10 cellular contexts compared by ENCODE assay signal in the genomic region with DNA sequence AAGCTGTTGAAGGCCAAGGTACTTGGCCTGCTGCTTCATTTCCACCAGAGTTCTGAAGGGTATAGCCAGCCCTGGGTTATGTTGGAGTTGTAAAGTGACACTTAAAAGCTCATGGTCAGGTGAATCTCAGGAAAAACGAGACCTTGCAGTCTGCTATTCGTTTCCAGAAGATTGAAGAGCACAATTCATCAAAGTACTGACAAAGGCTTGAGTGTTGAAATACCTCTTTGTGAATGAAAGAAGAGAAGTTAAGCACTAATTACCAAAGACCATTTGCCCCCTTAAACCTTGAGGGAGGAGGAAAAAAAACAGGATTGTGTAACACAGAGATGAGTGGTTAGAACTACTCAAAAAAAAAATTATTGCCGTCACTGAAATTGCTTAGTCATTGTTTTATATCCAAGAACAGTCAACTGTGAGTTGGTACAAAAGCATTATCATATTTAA. TPM values are rescaled to one million over a fixed set of nuclear protein-coding genes. Genes with fewer than 3 reads are reported as not detected.
DNase-seq lines count a peak whose midpoint lies in the region; ATAC-seq and TF ChIP-seq lines count a peak whose summit lies in the region.
"Had no signal": no experiment of that assay in that cellular context is flagged by ENCODE, and none has a peak within 500 bp of the region (broad histone marks: within the 10 kb centered on the region; RNA-seq: fewer than 3 reads in every experiment).

No MANE protein-coding gene starts in this region.

- peaks cover 4 to 6% of the 10 kb centered on the region in 2 donors for H3K9me3 Mint-ChIP-seq in natural killer cell

- H3K27me3 Mint-ChIP-seq in natural killer cell (ENCODE audit: low read depth in 2 of 2), result no peaks in the 10 kb centered on the region

- no peak for TF ChIP-seq POLR2A in gastrocnemius medialis (IDR thresholded peaks at IDR 0.05)

- ATAC-seq in left lung, result peak; percentile 66
- no peak for ATAC-seq in gastrocnemius medialis
- ATAC-seq in natural killer cell, result no peak

- H3K27me3 ChIP-seq in adipocyte (replicated peaks; ENCODE audit: control insufficient read depth, insufficient read depth, low read length) (no peaks in the 10 kb centered on the region), left lung (no peaks in the 10 kb centered on the region), WERI-Rb-1 (ENCODE audit: insufficient read depth, low read depth, severe bottlenecking) (no peaks in the 10 kb centered on the region), gastrocnemius medialis (no peaks in the 10 kb centered on the region)

- no peak overlapping the region for H3K4me3 Mint-ChIP-seq in natural killer cell

- H3K27ac Mint-ChIP-seq in natural killer cell, result no peak overlapping the region

- TF ChIP-seq CTCF in left lung (IDR thresholded peaks at IDR 0.05) (no peak), WERI-Rb-1 (IDR thresholded peaks at IDR 0.05; ENCODE audit: low read depth, low read length) (no peak), gastrocnemius medialis (IDR thresholded peaks at IDR 0.05 in 4 of 5, conservative IDR thresholded peaks at IDR 0.05 in 1 of 5) (no peak), natural killer cell (IDR thresholded peaks at IDR 0.05) (no peak)

- peaks cover 33% of the 10 kb centered on the region for H3K4me1 ChIP-seq in adipocyte (ENCODE audit: control insufficient read depth, insufficient read depth, low read length)
- H3K4me1 ChIP-seq in left lung, result peaks cover 12 to 25% of the 10 kb centered on the region in 2 donors
- H3K4me1 ChIP-seq in gastrocnemius medialis, result peaks cover 0 to 10% of the 10 kb centered on the region in 2 donors

- H3K4me3 ChIP-seq in adipocyte (ENCODE audit: low read length) (no peak overlapping the region), left lung (no peak overlapping the region), WERI-Rb-1 (ENCODE audit: low read depth, low read length) (no peak overlapping the region), gastrocnemius medialis (no peak overlapping the region)

- H3K36me3 ChIP-seq in adipocyte (ENCODE audit: control insufficient read depth, insufficient read depth, low read length, severe bottlenecking) (no peaks in the 10 kb centered on the region), left lung (no peaks in the 10 kb centered on the region), WERI-Rb-1 (no peaks in the 10 kb centered on the region), gastrocnemius medialis (no peaks in the 10 kb centered on the region)

- DNase-seq in DMS79 (lab: John Stamatoyannopoulos, UW), result peak; percentile 99
- DNase-seq in NCI-H2107 (lab: John Stamatoyannopoulos, UW), result peak; percentile 65
- peak; percentile 89 for DNase-seq in adipocyte (ENCODE audit: low read depth)
- no peak for DNase-seq in left lung
- no peak for DNase-seq in WERI-Rb-1
- no peak for DNase-seq in gastrocnemius medialis
- no peak for DNase-seq in stimulated activated naive CD4-positive, alpha-beta T cell treated with Interleukin-2 at 50 U/mL for 16 hours (lab: John Stamatoyannopoulos, UW)
- DNase-seq in natural killer cell, result no peak
- DNase-seq: posterior cingulate gyrus; stimulated activated naive CD4-positive, alpha-beta T cell had no signal

- H3K36me3 Mint-ChIP-seq in natural killer cell, result no peaks in the 10 kb centered on the region

- H3K27ac ChIP-seq in left lung (peak overlapping the region; percentile 27 to 55), WERI-Rb-1 (no peak overlapping the region), gastrocnemius medialis (peak overlapping the region in 1 of 4 donors; percentile 1)

- H3K4me1 Mint-ChIP-seq in natural killer cell, result no peaks in the 10 kb centered on the region

- in situ Hi-C loops in gastrocnemius medialis (cut with MboI; ENCODE audit: low sequenced_read_pairs in 4 of 4), result no loop called here

- no peak overlapping the region for H3K9ac ChIP-seq in adipocyte (ENCODE audit: low read length)

- H3K9me3 ChIP-seq in adipocyte (ENCODE audit: control insufficient read depth, low read length), result no peaks in the 10 kb centered on the region
- no peaks in the 10 kb centered on the region for H3K9me3 ChIP-seq in left lung
- no peaks in the 10 kb centered on the region for H3K9me3 ChIP-seq in WERI-Rb-1 (ENCODE audit: severe bottlenecking)
- no peaks in the 10 kb centered on the region for H3K9me3 ChIP-seq in gastrocnemius medialis

- intact Hi-C loops in left lung (cut with DNase I), result no loop called here
- intact Hi-C loops in gastrocnemius medialis (cut with DNase I; ENCODE audit: low total_unique reads), result loop anchor here (10.0 kb wide), 1 partner anchor 48 kb away; a partner anchor contains a TSS
- intact Hi-C loops in natural killer cell (cut with micrococcal nuclease), result no loop called here

RNA-seq across cellular contexts. Expression of a gene that starts 48.6 kb away (rescaled TPM):
- total RNA-seq in left lung (10 to 100 TPM; 26.2 to 67.1 TPM), gastrocnemius medialis (1 to 10 TPM; 1.8 to 2.7 (median 2.2) TPM), natural killer cell (not detected)

Comparison
In these comparisons a context has a peak if more than half of its experiments do, and no peak if none do; other contexts are left out.
1. DNase-seq: peak in DMS79 (single experiment), NCI-H2107 (single experiment) and adipocyte (single experiment); none in left lung (0 of 2), WERI-Rb-1 (single experiment), gastrocnemius medialis (0 of 2), stimulated activated naive CD4-positive, alpha-beta T cell treated with Interleukin-2 at 50 U/mL for 16 hours (single experiment) and natural killer cell (single experiment).
2. RNA of a gene that starts 48.6 kb away (total RNA-seq): 26.2 to 67.1 TPM in left lung; 1.8 to 2.7 TPM in gastrocnemius medialis and not detected in natural killer cell; every median in the first group is over 4 times any median in the second.